Comparison of ENCODE assay signal across 1 cellular context in the genomic region with DNA sequence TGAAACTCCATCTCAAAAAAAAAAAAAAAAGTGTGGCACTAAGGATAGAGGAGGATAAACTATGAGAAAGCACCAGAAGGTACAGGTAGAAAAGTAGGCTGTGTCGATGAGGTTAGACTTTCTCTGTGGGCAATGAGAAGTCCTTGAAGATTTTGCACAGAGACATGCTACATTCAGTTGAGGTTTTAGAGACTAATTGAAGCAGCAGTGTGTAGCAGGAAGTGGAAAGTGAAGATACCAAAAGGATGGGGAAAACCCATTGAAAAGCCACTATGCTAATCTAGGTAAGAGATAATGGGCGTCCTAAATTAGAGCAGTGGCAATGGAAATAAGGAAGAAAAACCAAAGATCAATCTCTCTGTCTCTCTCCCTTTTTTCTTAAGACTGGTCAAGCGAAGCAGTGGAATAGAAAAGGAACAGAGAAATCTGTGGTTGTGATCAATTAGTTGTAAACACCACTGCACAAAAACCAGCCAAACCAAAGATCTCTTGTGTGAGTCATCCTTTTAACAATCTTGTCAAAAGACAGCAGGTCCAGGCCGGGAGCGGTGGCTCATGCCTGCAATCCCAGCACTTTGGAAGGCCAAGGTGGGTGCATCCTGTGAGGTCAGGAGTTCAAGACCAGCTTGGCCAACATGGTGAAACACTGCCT.
TF ChIP-seq lines count a peak whose summit lies in the region.

No MANE protein-coding gene starts in this region.

TF ChIP-seq in GM12878, 131 proteins besides CTCF, POLR2A, EP300 and RAD21 (continued from another document and continues in another):
- TF ChIP-seq EED (IDR thresholded peaks at IDR 0.05; ENCODE audit: low read depth) (peak; percentile 67), SREBF1 (IDR thresholded peaks at IDR 0.05; ENCODE audit: low read length) (no peak), MXI1 (IDR thresholded peaks at IDR 0.05; ENCODE audit: low read depth, low read length) (no peak), CREB1 (IDR thresholded peaks at IDR 0.05; ENCODE audit: low read depth) (no peak), KLF5 (IDR thresholded peaks at IDR 0.05; ENCODE audit: partially characterized antibody) (no peak), YBX1 (IDR thresholded peaks at IDR 0.05) (no peak), ZBTB4 (CRISPR knock-in tag; IDR thresholded peaks at IDR 0.05) (no peak), CUX1 (IDR thresholded peaks at IDR 0.05; ENCODE audit: insufficient replicate concordance, low read depth, low read length) (peak; percentile 98), IKZF2 (IDR thresholded peaks at IDR 0.05) (peak; percentile 99), ATF2 (IDR thresholded peaks at IDR 0.05; ENCODE audit: low read length) (peak; percentile 87), SRF (IDR thresholded peaks at IDR 0.05; ENCODE audit: low read depth in 2 of 2, low read length in 2 of 2) (no peak), BHLHE40 (IDR thresholded peaks at IDR 0.05; ENCODE audit: borderline replicate concordance in 1 of 2, low read depth in 2 of 2, low read length in 1 of 2) (peak in 1 of 2 experiments; percentile 35; a peak in 1 of 4 replicates), HDAC2 (IDR thresholded peaks at IDR 0.05) (no peak), ZNF622 (IDR thresholded peaks at IDR 0.05) (no peak), NFYA (IDR thresholded peaks at IDR 0.05; ENCODE audit: borderline replicate concordance, low read depth, low read length) (no peak), ESRRA (IDR thresholded peaks at IDR 0.05; ENCODE audit: low read length) (no peak), FOXM1 (IDR thresholded peaks at IDR 0.05; ENCODE audit: low read depth, low read length) (peak; percentile 67), TCF3 (IDR thresholded peaks at IDR 0.05; ENCODE audit: borderline replicate concordance, insufficient read depth, low read depth, low read length) (no peak), CREM (IDR thresholded peaks at IDR 0.05; ENCODE audit: low read depth) (0 out of 2 replicates have a peak, but pooled peaks have one; percentile 21), RELA (IDR thresholded peaks at IDR 0.05; ENCODE audit: borderline replicate concordance, partially characterized antibody) (no peak), SPI1 (IDR thresholded peaks at IDR 0.05; ENCODE audit: borderline replicate concordance, insufficient read depth, low read depth, low read length) (peak; percentile 81; the same call in 1 of the 2 replicates), CHD2 (IDR thresholded peaks at IDR 0.05; ENCODE audit: borderline replicate concordance, low read depth, low read length) (no peak), JUNB (IDR thresholded peaks at IDR 0.05) (no peak; the same call in 1 of the 2 replicates)
- TF ChIP-seq, protein P1, sequence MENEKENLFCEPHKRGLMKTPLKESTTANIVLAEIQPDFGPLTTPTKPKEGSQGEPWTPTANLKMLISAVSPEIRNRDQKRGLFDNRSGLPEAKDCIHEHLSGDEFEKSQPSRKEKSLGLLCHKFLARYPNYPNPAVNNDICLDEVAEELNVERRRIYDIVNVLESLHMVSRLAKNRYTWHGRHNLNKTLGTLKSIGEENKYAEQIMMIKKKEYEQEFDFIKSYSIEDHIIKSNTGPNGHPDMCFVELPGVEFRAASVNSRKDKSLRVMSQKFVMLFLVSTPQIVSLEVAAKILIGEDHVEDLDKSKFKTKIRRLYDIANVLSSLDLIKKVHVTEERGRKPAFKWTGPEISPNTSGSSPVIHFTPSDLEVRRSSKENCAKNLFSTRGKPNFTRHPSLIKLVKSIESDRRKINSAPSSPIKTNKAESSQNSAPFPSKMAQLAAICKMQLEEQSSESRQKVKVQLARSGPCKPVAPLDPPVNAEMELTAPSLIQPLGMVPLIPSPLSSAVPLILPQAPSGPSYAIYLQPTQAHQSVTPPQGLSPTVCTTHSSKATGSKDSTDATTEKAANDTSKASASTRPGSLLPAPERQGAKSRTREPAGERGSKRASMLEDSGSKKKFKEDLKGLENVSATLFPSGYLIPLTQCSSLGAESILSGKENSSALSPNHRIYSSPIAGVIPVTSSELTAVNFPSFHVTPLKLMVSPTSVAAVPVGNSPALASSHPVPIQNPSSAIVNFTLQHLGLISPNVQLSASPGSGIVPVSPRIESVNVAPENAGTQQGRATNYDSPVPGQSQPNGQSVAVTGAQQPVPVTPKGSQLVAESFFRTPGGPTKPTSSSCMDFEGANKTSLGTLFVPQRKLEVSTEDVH (IDR thresholded peaks at IDR 0.05; ENCODE audit: low read depth, partially characterized antibody): no peak
- TF ChIP-seq, protein P2, sequence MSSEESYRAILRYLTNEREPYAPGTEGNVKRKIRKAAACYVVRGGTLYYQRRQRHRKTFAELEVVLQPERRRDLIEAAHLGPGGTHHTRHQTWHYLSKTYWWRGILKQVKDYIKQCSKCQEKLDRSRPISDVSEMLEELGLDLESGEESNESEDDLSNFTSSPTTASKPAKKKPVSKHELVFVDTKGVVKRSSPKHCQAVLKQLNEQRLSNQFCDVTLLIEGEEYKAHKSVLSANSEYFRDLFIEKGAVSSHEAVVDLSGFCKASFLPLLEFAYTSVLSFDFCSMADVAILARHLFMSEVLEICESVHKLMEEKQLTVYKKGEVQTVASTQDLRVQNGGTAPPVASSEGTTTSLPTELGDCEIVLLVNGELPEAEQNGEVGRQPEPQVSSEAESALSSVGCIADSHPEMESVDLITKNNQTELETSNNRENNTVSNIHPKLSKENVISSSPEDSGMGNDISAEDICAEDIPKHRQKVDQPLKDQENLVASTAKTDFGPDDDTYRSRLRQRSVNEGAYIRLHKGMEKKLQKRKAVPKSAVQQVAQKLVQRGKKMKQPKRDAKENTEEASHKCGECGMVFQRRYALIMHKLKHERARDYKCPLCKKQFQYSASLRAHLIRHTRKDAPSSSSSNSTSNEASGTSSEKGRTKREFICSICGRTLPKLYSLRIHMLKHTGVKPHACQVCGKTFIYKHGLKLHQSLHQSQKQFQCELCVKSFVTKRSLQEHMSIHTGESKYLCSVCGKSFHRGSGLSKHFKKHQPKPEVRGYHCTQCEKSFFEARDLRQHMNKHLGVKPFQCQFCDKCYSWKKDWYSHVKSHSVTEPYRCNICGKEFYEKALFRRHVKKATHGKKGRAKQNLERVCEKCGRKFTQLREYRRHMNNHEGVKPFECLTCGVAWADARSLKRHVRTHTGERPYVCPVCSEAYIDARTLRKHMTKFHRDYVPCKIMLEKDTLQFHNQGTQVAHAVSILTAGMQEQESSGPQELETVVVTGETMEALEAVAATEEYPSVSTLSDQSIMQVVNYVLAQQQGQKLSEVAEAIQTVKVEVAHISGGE (CRISPR knock-in tag; IDR thresholded peaks at IDR 0.05): no peak
- TF ChIP-seq, protein P3, sequence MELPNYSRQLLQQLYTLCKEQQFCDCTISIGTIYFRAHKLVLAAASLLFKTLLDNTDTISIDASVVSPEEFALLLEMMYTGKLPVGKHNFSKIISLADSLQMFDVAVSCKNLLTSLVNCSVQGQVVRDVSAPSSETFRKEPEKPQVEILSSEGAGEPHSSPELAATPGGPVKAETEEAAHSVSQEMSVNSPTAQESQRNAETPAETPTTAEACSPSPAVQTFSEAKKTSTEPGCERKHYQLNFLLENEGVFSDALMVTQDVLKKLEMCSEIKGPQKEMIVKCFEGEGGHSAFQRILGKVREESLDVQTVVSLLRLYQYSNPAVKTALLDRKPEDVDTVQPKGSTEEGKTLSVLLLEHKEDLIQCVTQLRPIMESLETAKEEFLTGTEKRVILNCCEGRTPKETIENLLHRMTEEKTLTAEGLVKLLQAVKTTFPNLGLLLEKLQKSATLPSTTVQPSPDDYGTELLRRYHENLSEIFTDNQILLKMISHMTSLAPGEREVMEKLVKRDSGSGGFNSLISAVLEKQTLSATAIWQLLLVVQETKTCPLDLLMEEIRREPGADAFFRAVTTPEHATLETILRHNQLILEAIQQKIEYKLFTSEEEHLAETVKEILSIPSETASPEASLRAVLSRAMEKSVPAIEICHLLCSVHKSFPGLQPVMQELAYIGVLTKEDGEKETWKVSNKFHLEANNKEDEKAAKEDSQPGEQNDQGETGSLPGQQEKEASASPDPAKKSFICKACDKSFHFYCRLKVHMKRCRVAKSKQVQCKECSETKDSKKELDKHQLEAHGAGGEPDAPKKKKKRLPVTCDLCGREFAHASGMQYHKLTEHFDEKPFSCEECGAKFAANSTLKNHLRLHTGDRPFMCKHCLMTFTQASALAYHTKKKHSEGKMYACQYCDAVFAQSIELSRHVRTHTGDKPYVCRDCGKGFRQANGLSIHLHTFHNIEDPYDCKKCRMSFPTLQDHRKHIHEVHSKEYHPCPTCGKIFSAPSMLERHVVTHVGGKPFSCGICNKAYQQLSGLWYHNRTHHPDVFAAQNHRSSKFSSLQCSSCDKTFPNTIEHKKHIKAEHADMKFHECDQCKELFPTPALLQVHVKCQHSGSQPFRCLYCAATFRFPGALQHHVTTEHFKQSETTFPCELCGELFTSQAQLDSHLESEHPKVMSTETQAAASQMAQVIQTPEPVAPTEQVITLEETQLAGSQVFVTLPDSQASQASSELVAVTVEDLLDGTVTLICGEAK (IDR thresholded peaks at IDR 0.05; ENCODE audit: borderline replicate concordance): no peak
